Comparison of ENCODE assay signal across 23 cellular contexts in genomic region chr6:169891846-169892245, GRCh38.
DNase-seq lines count a peak whose midpoint lies in the region; TF ChIP-seq lines count a peak whose summit lies in the region.
"Had no signal": no experiment of that assay in that cellular context is flagged by ENCODE, and none has a peak within 500 bp of the region (broad histone marks: within the 10 kb centered on the region; RNA-seq: fewer than 3 reads in every experiment).

No MANE protein-coding gene starts in this region.

- peaks cover 9% of the 10 kb centered on the region for H3K4me1 Mint-ChIP-seq in type B pancreatic cell (ENCODE audit: unreplicated experiment)
- H3K4me1 Mint-ChIP-seq: CD4-positive, alpha-beta memory T cell had no signal

- no peaks in the 10 kb centered on the region for H3K9me3 ChIP-seq in HEK293 (ENCODE audit: control insufficient read depth, insufficient read depth, low read depth, low read length)
- no peaks in the 10 kb centered on the region for H3K9me3 ChIP-seq in SJCRH30 (replicated peaks)
- H3K9me3 ChIP-seq: BE2C had no signal

- H3K9me3 Mint-ChIP-seq in type B pancreatic cell, result no peaks in the 10 kb centered on the region
- H3K9me3 Mint-ChIP-seq: CD8-positive, alpha-beta memory T cell had no signal

- H3K4me1 ChIP-seq in HEK293 (ENCODE audit: control insufficient read depth, insufficient read depth, low read length) (no peaks in the 10 kb centered on the region), SJCRH30 (no peaks in the 10 kb centered on the region)
- H3K4me1 ChIP-seq: BE2C had no signal

- H3K27me3 ChIP-seq in SJCRH30, result no peaks in the 10 kb centered on the region
- H3K27me3 ChIP-seq: BE2C had no signal

- H3K36me3 ChIP-seq in HEK293 (ENCODE audit: control insufficient read depth in 2 of 2, insufficient read depth in 1 of 2, low read length in 2 of 2) (no peaks in the 10 kb centered on the region), SJCRH30 (no peaks in the 10 kb centered on the region)
- H3K36me3 ChIP-seq: BE2C, BLaER1 had no signal

- POLR2A ChIA-PET in HEK293 (lab: Yijun Ruan, JAX), result no interaction called here

- CTCF ChIA-PET in HEK293 (lab: Yijun Ruan, JAX), result no interaction called here

- no peaks in the 10 kb centered on the region for H3K36me3 Mint-ChIP-seq in type B pancreatic cell
- H3K36me3 Mint-ChIP-seq: CD14-positive monocyte; CD4-positive, alpha-beta memory T cell; CD4-positive, CD25-positive, alpha-beta regulatory T cell; CD8-positive, alpha-beta memory T cell had no signal

- H3K27me3 Mint-ChIP-seq in type B pancreatic cell, result peaks cover 21% of the 10 kb centered on the region
- H3K27me3 Mint-ChIP-seq: CD4-positive, CD25-positive, alpha-beta regulatory T cell had no signal

- DNase-seq in coronary artery (ENCODE audit: low spot score) (peak; percentile 17), type B pancreatic cell (ENCODE audit: extremely low spot score, unreplicated experiment) (peak; percentile 24), SJCRH30 (no peak), LoVo (ENCODE audit: low spot score) (no peak)
- DNase-seq: 8988T; ACHN; BE2C; C1 segment of cervical spinal cord; CD4-positive, alpha-beta memory T cell; CD4-positive, CD25-positive, alpha-beta regulatory T cell; CD8-positive, alpha-beta memory T cell; COR-L47; DMS 273 treated with DMSO at 0.1 percent for 48 hours; DMS153; DMS53; DMS79; DND-41; EL; GDM1 had no signal

- H3K4me3 ChIP-seq in HEK293 (ENCODE audit: low read depth, low read length) (no peak overlapping the region), coronary artery (no peak overlapping the region), SJCRH30 (no peak overlapping the region)
- H3K4me3 ChIP-seq: BLaER1, GM12878 had no signal

- no peak overlapping the region for H3K4me3 Mint-ChIP-seq in type B pancreatic cell
- H3K4me3 Mint-ChIP-seq: CD14-positive monocyte; CD4-positive, alpha-beta memory T cell; CD4-positive, CD25-positive, alpha-beta regulatory T cell; CD8-positive, alpha-beta memory T cell had no signal

- TF ChIP-seq CTCF in HEK293 (tag by site-specific recombination; IDR thresholded peaks at IDR 0.05), result no peak
- TF ChIP-seq CTCF in coronary artery (IDR thresholded peaks at IDR 0.05), result no peak
- no peak for TF ChIP-seq CTCF in type B pancreatic cell (conservative IDR thresholded peaks at IDR 0.05)

- H3K27ac ChIP-seq in HEK293 (ENCODE audit: extremely low read depth, low read depth, low read length) (no peak overlapping the region), coronary artery (no peak overlapping the region), SJCRH30 (no peak overlapping the region)
- H3K27ac ChIP-seq: BLaER1 had no signal

- H3K27ac Mint-ChIP-seq in type B pancreatic cell, result no peak overlapping the region
- H3K27ac Mint-ChIP-seq: CD14-positive monocyte; CD4-positive, alpha-beta memory T cell; CD4-positive, CD25-positive, alpha-beta regulatory T cell; CD8-positive, alpha-beta memory T cell had no signal

TF ChIP-seq in HEK293, 187 proteins besides CTCF, POLR2A, EP300 and RAD21:
- TF ChIP-seq ZNF24 (tag by site-specific recombination; IDR thresholded peaks at IDR 0.05) (no peak), ZBTB6 (tag by site-specific recombination; IDR thresholded peaks at IDR 0.05) (peak; percentile 36; the same call in 1 of the 2 replicates)

Comparison
In these comparisons a context has a peak if more than half of its experiments do, and no peak if none do; other contexts are left out.
1. DNase-seq: peak in coronary artery (single experiment) and type B pancreatic cell (single experiment); none in SJCRH30 (0 of 2) and LoVo (single experiment).